8 cellular contexts compared by ENCODE assay signal in genomic region chr15:31360843-31361763, GRCh38. TPM values are rescaled to one million over a fixed set of nuclear protein-coding genes. Genes with fewer than 3 reads are reported as not detected.
DNase-seq lines count a peak whose midpoint lies in the region; ATAC-seq and TF ChIP-seq lines count a peak whose summit lies in the region.

No MANE protein-coding gene starts in this region.

- DNase-seq in NCI-H748 (lab: John Stamatoyannopoulos, UW; ENCODE audit: unreplicated experiment) (peak; percentile 86), heart right ventricle (peak in 1 of 2 donors; percentile 48), putamen (ENCODE audit: low spot score) (no peak)
- DNase-seq in activated T-cell treated with anti-CD3 and anti-CD28 coated beads, Interleukin-2, amount 50 U/mL, for 1 hour, result peak; percentile 73
- DNase-seq in stimulated activated naive CD8-positive, alpha-beta T cell treated with anti-CD3 and anti-CD28 coated beads, Interleukin-15, Interleukin-2, amounts not matched to agents 100 U/mL and 50 U/mL, for 24 hours, result peak; percentile 70

- peak overlapping the region; percentile 87 to 99 (median 94) for H3K4me2 ChIP-seq in BLaER1 treated with 17β-estradiol and CSF1 and Interleukin-3, amounts not matched to agents 10 nM and 100 nM

- no peak for TF ChIP-seq CTCF in heart right ventricle (IDR thresholded peaks at IDR 0.05)

- H3K27me3 ChIP-seq in BLaER1 treated with 17β-estradiol and CSF1 and Interleukin-3, amounts not matched to agents 10 nM and 100 nM, result no peaks in the 10 kb centered on the region
- no peaks in the 10 kb centered on the region for H3K27me3 ChIP-seq in heart right ventricle

- H3K27ac ChIP-seq in BLaER1 treated with 17β-estradiol and CSF1 and Interleukin-3, amounts not matched to agents 10 nM and 100 nM, result peak overlapping the region; percentile 60 to 94 (median 87)
- H3K27ac ChIP-seq in heart right ventricle, result peak overlapping the region; percentile 25 to 97 (median 80)

- H3K9me3 ChIP-seq in BLaER1 treated with 17β-estradiol and CSF1 and Interleukin-3, amounts not matched to agents 10 nM and 100 nM (replicated peaks in 1 of 11), result no peaks in the 10 kb centered on the region
- H3K9me3 ChIP-seq in heart right ventricle, result no peaks in the 10 kb centered on the region

- peaks cover 99 to 100% (median 100%) of the 10 kb centered on the region in 10 experiments for H3K4me1 ChIP-seq in BLaER1 treated with 17β-estradiol and CSF1 and Interleukin-3, amounts not matched to agents 10 nM and 100 nM
- peaks cover 62 to 100% (median 100%) of the 10 kb centered on the region in 9 donors for H3K4me1 ChIP-seq in heart right ventricle

- peak overlapping the region; percentile 4 to 58 (median 43); a peak in 19 of 20 replicates for H3K4me3 ChIP-seq in BLaER1 treated with 17β-estradiol and CSF1 and Interleukin-3, amounts not matched to agents 10 nM and 100 nM
- peak overlapping the region in 4 of 10 donors; percentile 6 to 36 (median 16) for H3K4me3 ChIP-seq in heart right ventricle

- peaks cover 50 to 100% (median 93%) of the 10 kb centered on the region in 11 experiments for H4K20me1 ChIP-seq in BLaER1 treated with 17β-estradiol and CSF1 and Interleukin-3, amounts not matched to agents 10 nM and 100 nM

- ATAC-seq in GM19043 (IDR thresholded peaks at IDR 0.05; ENCODE audit: low read depth, unreplicated experiment) (peak; percentile 68), HG03175 (IDR thresholded peaks at IDR 0.05; ENCODE audit: unreplicated experiment) (peak; percentile 79), heart right ventricle (no peak)
- peak; percentile 62 for ATAC-seq in stimulated activated naive CD8-positive, alpha-beta T cell treated with anti-CD3 and anti-CD28 coated beads, Interleukin-15, Interleukin-2, amounts not matched to agents 100 U/mL and 50 U/mL, for 24 hours

- H3K36me3 ChIP-seq in BLaER1 treated with 17β-estradiol and CSF1 and Interleukin-3, amounts not matched to agents 10 nM and 100 nM, result peaks cover 0 to 11% (median 7%) of the 10 kb centered on the region in 11 experiments; a peak in 11 of 22 replicates
- peaks cover 0 to 7% (median 0%) of the 10 kb centered on the region in 9 donors for H3K36me3 ChIP-seq in heart right ventricle

- peak overlapping the region; percentile 66 to 84 (median 77) for H3K9ac ChIP-seq in BLaER1 treated with 17β-estradiol and CSF1 and Interleukin-3, amounts not matched to agents 10 nM and 100 nM

- intact Hi-C loops in heart right ventricle (cut with DNase I), result loop anchor here in 2 of 10 donors (5.0 to 10.0 kb wide), 2 partner anchors 34 to 74 kb away; partner anchors contain the start of gene KLF13 (in 1 of the 2)

- WGBS in heart right ventricle, 2 donors, result 42 to 45% methylated on average over 17 of the region's 17 CpGs

RNA-seq across cellular contexts. Expression of gene KLF13, which starts 34.5 kb away (rescaled TPM):
- total RNA-seq in heart right ventricle, result 100 to 1,000 TPM in 1 of 10 donors, 10 to 100 TPM in 9; 28.4 to 101 (median 49.4) TPM
- 10 to 100 TPM; 32.9 to 44.0 TPM for polyA plus RNA-seq in heart right ventricle

Comparison
In these comparisons a context has a peak if more than half of its experiments do, and no peak if none do; other contexts are left out.
1. ATAC-seq: peak in GM19043 (single experiment), HG03175 (single experiment) and stimulated activated naive CD8-positive, alpha-beta T cell treated with anti-CD3 and anti-CD28 coated beads, Interleukin-15, Interleukin-2, amounts not matched to agents 100 U/mL and 50 U/mL, for 24 hours (single experiment); none in heart right ventricle (0 of 8).